Comparison of ENCODE assay signal across 28 cellular contexts in the genomic region with DNA sequence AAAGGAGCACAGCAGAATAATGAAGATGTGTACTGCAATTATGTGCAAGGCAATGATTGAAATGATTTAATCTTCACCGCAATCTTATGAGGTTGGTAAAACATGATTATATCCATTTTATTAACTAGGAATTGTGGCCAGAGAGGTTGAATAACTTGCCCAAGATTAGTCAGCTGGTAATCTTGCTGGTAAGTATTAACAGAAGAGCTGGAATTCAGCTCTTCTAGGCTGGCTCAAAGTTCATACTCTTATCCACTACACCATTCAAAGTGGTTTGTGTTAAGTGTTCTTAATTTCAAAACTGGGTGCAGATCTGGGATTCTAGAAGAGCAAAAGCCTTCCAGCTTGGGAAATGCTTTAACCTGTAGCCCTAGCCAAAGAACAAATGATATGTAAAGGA.
"Had no signal": no experiment of that assay in that cellular context is flagged by ENCODE, and none has a peak within 500 bp of the region (broad histone marks: within the 10 kb centered on the region; RNA-seq: fewer than 3 reads in every experiment).

No MANE protein-coding gene starts in this region.

- H3K36me3 ChIP-seq: MG63 had no signal

- H3K4me2 ChIP-seq: SK-N-SH had no signal

- H3K9ac ChIP-seq: SK-N-SH had no signal

- ATAC-seq: activated CD8-positive, alpha-beta T cell treated with anti-CD3 and anti-CD28 coated beads for 36 hours; activated naive CD4-positive, alpha-beta T cell treated with anti-CD3 and anti-CD28 coated beads, Interleukin-2, amount 50 U/mL, for 72 hours; activated naive CD8-positive, alpha-beta T cell treated with anti-CD3 and anti-CD28 coated beads, Interleukin-2, amount 50 U/mL, for 24 hours; Panc1 had no signal

- FAIRE-seq: astrocyte had no signal

- H3K27me3 ChIP-seq: MG63, SJCRH30 had no signal

- H3K4me3 ChIP-seq: MG63, SJCRH30 had no signal

- DNase-seq: activated CD4-positive, alpha-beta T cell treated with anti-CD3 and anti-CD28 coated beads for 4 hours; activated CD8-positive, alpha-beta memory T cell treated with anti-CD3 and anti-CD28 coated beads, Interleukin-2, amount 50 U/mL, for 4 hours; activated CD8-positive, alpha-beta T cell treated with anti-CD3 and anti-CD28 coated beads for 36 hours; activated naive CD4-positive, alpha-beta T cell; activated naive CD8-positive, alpha-beta T cell treated with anti-CD3 and anti-CD28 coated beads, Interleukin-2, amount 50 U/mL, for 24 hours; activated T-cell treated with anti-CD3 and anti-CD28 coated beads, Interleukin-2, amount 50 U/mL, for 1 hour; amniotic stem cell; MG63; MV-4-11; NCI-H1092 treated with DMSO at 0.1 percent for 48 hours; NCI-H1417 treated with DMSO at 0.1 percent for 48 hours; NCI-H1694; NCI-H2029; NCI-H2107; NCI-H2171 treated with DMSO at 0.1 percent for 48 hours; NCI-H345; NCI-H510A; NK-92 treated with Interleukin-12 subunit alpha and Interleukin-12 subunit beta, amount 100 ng/mL, for 24 hours; OCI-M1; Right ventricle myocardium superior; SJCRH30; SK-N-SH; T-helper 1 cell had no signal

- H3K27ac ChIP-seq: RWPE1, SJCRH30, VCaP had no signal

- H3K9me3 ChIP-seq: MG63, SK-N-SH had no signal

- H3K9me2 ChIP-seq: SK-N-SH had no signal
